8 cellular contexts compared by ENCODE assay signal in genomic region chr9:34171753-34172535, GRCh38. TPM values are rescaled to one million over a fixed set of nuclear protein-coding genes. Genes with fewer than 3 reads are reported as not detected.
DNase-seq lines count a peak whose midpoint lies in the region; ATAC-seq and FAIRE-seq lines count a peak whose summit lies in the region.

No MANE protein-coding gene starts in this region.

- DNase-seq in Karpas-422 (peak; percentile 88), posterior vena cava (ENCODE audit: low spot score) (peak; percentile 86), frontal cortex (ENCODE audit: low spot score in 2 of 2) (no peak)
- peak; percentile 48 for DNase-seq in activated T-helper 1 cell treated with anti-CD3 and anti-CD28 coated beads, Interleukin-12 subunit alpha, Interleukin-12 subunit beta, Interleukin-2, Interleukin-4 antibody, amounts not matched to agents 30 ng/mL and 10 ng/mL and 1 ng/mL, durations not matched to agents 14 hours and 24 hours and 36 hours (ENCODE audit: low spot score)

- peak overlapping the region; percentile 83 for H2AFZ ChIP-seq in Karpas-422 (ENCODE audit: low read length)

- H3K9me2 ChIP-seq in Karpas-422 (replicated peaks; ENCODE audit: insufficient read depth, low read length) = no peaks in the 10 kb centered on the region

- no peaks in the 10 kb centered on the region for H3K36me3 ChIP-seq in Karpas-422 (ENCODE audit: insufficient read depth, low read length)

- H3K27ac ChIP-seq in Karpas-422 (ENCODE audit: low read length) = no peak overlapping the region

- no peaks in the 10 kb centered on the region for H3K79me2 ChIP-seq in Karpas-422 (ENCODE audit: low read length)

- peak overlapping the region; percentile 67 for H3K27ac Mint-ChIP-seq in activated T-helper 1 cell treated with anti-CD3 and anti-CD28 coated beads, Interleukin-12 subunit alpha, Interleukin-12 subunit beta, Interleukin-2, Interleukin-4 antibody, amounts not matched to agents 30 ng/mL and 10 ng/mL and 1 ng/mL, durations not matched to agents 14 hours and 24 hours and 36 hours

- H3K4me3 ChIP-seq in Karpas-422 (ENCODE audit: low read length) = peak overlapping the region; percentile 30; the same call in 1 of the 2 replicates

- H3K9me3 Mint-ChIP-seq in activated T-helper 1 cell treated with anti-CD3 and anti-CD28 coated beads, Interleukin-12 subunit alpha, Interleukin-12 subunit beta, Interleukin-2, Interleukin-4 antibody, amounts not matched to agents 30 ng/mL and 10 ng/mL and 1 ng/mL, durations not matched to agents 14 hours and 24 hours and 36 hours = no peaks in the 10 kb centered on the region

- peaks cover 2% of the 10 kb centered on the region for H3K27me3 Mint-ChIP-seq in activated T-helper 1 cell treated with anti-CD3 and anti-CD28 coated beads, Interleukin-12 subunit alpha, Interleukin-12 subunit beta, Interleukin-2, Interleukin-4 antibody, amounts not matched to agents 30 ng/mL and 10 ng/mL and 1 ng/mL, durations not matched to agents 14 hours and 24 hours and 36 hours (ENCODE audit: insufficient read depth)

- H4K20me1 ChIP-seq in Karpas-422 (ENCODE audit: insufficient read depth, low read depth, low read length) = no peaks in the 10 kb centered on the region

- H3K4me2 ChIP-seq in Karpas-422 (ENCODE audit: low read depth, low read length, poor library complexity, severe bottlenecking) = peak overlapping the region; percentile 54

- FAIRE-seq in frontal cortex (lab: Jason Lieb, UNC) = no peak

- ATAC-seq in GM18907 (IDR thresholded peaks at IDR 0.05; ENCODE audit: unreplicated experiment) = peak; percentile 61
- no peak for ATAC-seq in HG02763 (IDR thresholded peaks at IDR 0.05; ENCODE audit: unreplicated experiment)
- no peak for ATAC-seq in GM19463 (IDR thresholded peaks at IDR 0.05; ENCODE audit: unreplicated experiment)
- ATAC-seq in esophagus mucosa = no peak

- no peak overlapping the region for H3K4me3 Mint-ChIP-seq in activated T-helper 1 cell treated with anti-CD3 and anti-CD28 coated beads, Interleukin-12 subunit alpha, Interleukin-12 subunit beta, Interleukin-2, Interleukin-4 antibody, amounts not matched to agents 30 ng/mL and 10 ng/mL and 1 ng/mL, durations not matched to agents 14 hours and 24 hours and 36 hours

- H3K9ac ChIP-seq in Karpas-422 (ENCODE audit: low read length) = peak overlapping the region; percentile 41

- peaks cover 10% of the 10 kb centered on the region for H3K4me1 ChIP-seq in Karpas-422 (ENCODE audit: low read length)

- intact Hi-C loops in activated T-helper 1 cell treated with anti-CD3 and anti-CD28 coated beads, Interleukin-12 subunit alpha, Interleukin-12 subunit beta, Interleukin-2, Interleukin-4 antibody, amounts not matched to agents 30 ng/mL and 10 ng/mL and 1 ng/mL, durations not matched to agents 14 hours and 24 hours and 36 hours (cut with micrococcal nuclease) = no loop called here
- intact Hi-C loops in posterior vena cava (cut with DNase I) = no loop called here

- H3K27me3 ChIP-seq in Karpas-422 (ENCODE audit: low read length) = no peaks in the 10 kb centered on the region

- no peaks in the 10 kb centered on the region for H3K36me3 Mint-ChIP-seq in activated T-helper 1 cell treated with anti-CD3 and anti-CD28 coated beads, Interleukin-12 subunit alpha, Interleukin-12 subunit beta, Interleukin-2, Interleukin-4 antibody, amounts not matched to agents 30 ng/mL and 10 ng/mL and 1 ng/mL, durations not matched to agents 14 hours and 24 hours and 36 hours (ENCODE audit: low read depth)

- H3K9me3 ChIP-seq in Karpas-422 (ENCODE audit: low read length) = no peaks in the 10 kb centered on the region

- peaks cover 12% of the 10 kb centered on the region for H3K4me1 Mint-ChIP-seq in activated T-helper 1 cell treated with anti-CD3 and anti-CD28 coated beads, Interleukin-12 subunit alpha, Interleukin-12 subunit beta, Interleukin-2, Interleukin-4 antibody, amounts not matched to agents 30 ng/mL and 10 ng/mL and 1 ng/mL, durations not matched to agents 14 hours and 24 hours and 36 hours (ENCODE audit: low read depth)

RNA-seq across cellular contexts. Expression of gene UBAP1, which starts 6.9 kb away (rescaled TPM):
- total RNA-seq in Karpas-422 (2014; rRNA removed; shearing (Covaris generic); ENCODE audit: low replicate concordance) = 18.3 and 22.6 TPM in 2 replicates
- total RNA-seq in activated T-helper 1 cell treated with anti-CD3 and anti-CD28 coated beads, Interleukin-12 subunit alpha, Interleukin-12 subunit beta, Interleukin-2, Interleukin-4 antibody, amounts not matched to agents 30 ng/mL and 10 ng/mL and 1 ng/mL, durations not matched to agents 14 hours and 24 hours and 36 hours = 30.0 and 33.4 TPM in 2 replicates
- total RNA-seq in posterior vena cava (10 to 100 TPM; 42.8 to 44.9 TPM), esophagus mucosa (63.9 TPM), frontal cortex (21.6 TPM)

RNA-seq across cellular contexts. Expression of gene DCAF12, which starts 45.4 kb away (rescaled TPM):
- 56.7 and 86.3 TPM in 2 replicates for total RNA-seq in Karpas-422 (2014; rRNA removed; shearing (Covaris generic); ENCODE audit: low replicate concordance)
- 49.7 and 52.8 TPM in 2 replicates for total RNA-seq in activated T-helper 1 cell treated with anti-CD3 and anti-CD28 coated beads, Interleukin-12 subunit alpha, Interleukin-12 subunit beta, Interleukin-2, Interleukin-4 antibody, amounts not matched to agents 30 ng/mL and 10 ng/mL and 1 ng/mL, durations not matched to agents 14 hours and 24 hours and 36 hours
- total RNA-seq in posterior vena cava = 10 to 100 TPM; 20.5 to 32.9 TPM
- 39.5 TPM for total RNA-seq in esophagus mucosa
- 19.2 TPM for total RNA-seq in frontal cortex

Comparison
In these comparisons a context has a peak if more than half of its experiments do, and no peak if none do; other contexts are left out.
1. DNase-seq: peak in Karpas-422 (single experiment), activated T-helper 1 cell treated with anti-CD3 and anti-CD28 coated beads, Interleukin-12 subunit alpha, Interleukin-12 subunit beta, Interleukin-2, Interleukin-4 antibody, amounts not matched to agents 30 ng/mL and 10 ng/mL and 1 ng/mL, durations not matched to agents 14 hours and 24 hours and 36 hours (single experiment) and posterior vena cava (single experiment); none in frontal cortex (0 of 2).